8 cellular contexts compared by ENCODE assay signal in genomic region chr16:70437017-70437581, GRCh38. TPM values are rescaled to one million over a fixed set of nuclear protein-coding genes. Genes with fewer than 3 reads are reported as not detected.
A peak's percentile ranks its signal among the peaks of the same experiment; 100 is the strongest.
DNase-seq lines count a peak whose midpoint lies in the region; ATAC-seq and TF ChIP-seq lines count a peak whose summit lies in the region.

No MANE protein-coding gene starts in this region.

- DNase-seq in NCI-H2227 (lab: John Stamatoyannopoulos, UW; ENCODE audit: unreplicated experiment) (peak; percentile 12), NCI-H2227 treated with DMSO at 0.1 percent for 48 hours (lab: John Stamatoyannopoulos, UW) (no peak), endodermal cell (peak; percentile 91), renal cortical epithelial cell (ENCODE audit: low read depth) (peak; percentile 18), T1000 (lab: John Stamatoyannopoulos, UW) (no peak), ACHN (no peak)

- no peaks in the 10 kb centered on the region for H3K27me3 Mint-ChIP-seq in endodermal cell (ENCODE audit: insufficient read depth)

- peak overlapping the region; percentile 95 for H3K9ac ChIP-seq in OCI-LY3 (ENCODE audit: low read length)
- H3K9ac ChIP-seq in endodermal cell (ENCODE audit: extremely low read depth, low read length, poor library complexity, severe bottlenecking) = peak overlapping the region; percentile 65

- H3K27ac Mint-ChIP-seq in endodermal cell = peak overlapping the region; percentile 86

- ATAC-seq in GM21526 (IDR thresholded peaks at IDR 0.05; ENCODE audit: low FRiP score, unreplicated experiment) = no peak

- peaks cover 56% of the 10 kb centered on the region for H3K4me1 ChIP-seq in OCI-LY3 (ENCODE audit: low read length)
- H3K4me1 ChIP-seq in endodermal cell (ENCODE audit: control insufficient read depth, insufficient read depth, low read length) = peaks cover 20% of the 10 kb centered on the region

- H3K27me3 ChIP-seq in OCI-LY3 (ENCODE audit: low read depth, low read length) (no peaks in the 10 kb centered on the region), endodermal cell (ENCODE audit: control insufficient read depth, insufficient read depth, low read length, poor library complexity, severe bottlenecking) (no peaks in the 10 kb centered on the region)

- H3K36me3 Mint-ChIP-seq in endodermal cell (ENCODE audit: low read depth) = peaks cover 17% of the 10 kb centered on the region

- peaks cover 64% of the 10 kb centered on the region for H3K79me2 ChIP-seq in OCI-LY3 (ENCODE audit: low read length)

- in situ Hi-C loops in ACHN (cut with HindIII; ENCODE audit: low pct_ligation_motif_present, low pct_unique_long_range_greater_than_20kb, low sequenced_read_pairs) = no loop called here

- no peaks in the 10 kb centered on the region for H3K9me3 Mint-ChIP-seq in endodermal cell

- peaks cover 12% of the 10 kb centered on the region for H3K36me3 ChIP-seq in OCI-LY3 (replicated peaks; ENCODE audit: low read depth, low read length)
- peaks cover 26% of the 10 kb centered on the region for H3K36me3 ChIP-seq in endodermal cell (ENCODE audit: control insufficient read depth, insufficient read depth, low read length)

- H3K4me3 Mint-ChIP-seq in endodermal cell = peak overlapping the region; percentile 86

- TF ChIP-seq CTCF in OCI-LY3 (IDR thresholded peaks at IDR 0.05; ENCODE audit: low read depth, low read length) (no peak), endodermal cell (conservative IDR thresholded peaks at IDR 0.05) (no peak)

- H3K4me1 Mint-ChIP-seq in endodermal cell = peaks cover 52% of the 10 kb centered on the region

- H3K4me3 ChIP-seq in OCI-LY3 (ENCODE audit: low read length) (peak overlapping the region; percentile 96), endodermal cell (ENCODE audit: low read length) (peak overlapping the region; percentile 92)

- peaks cover 7% of the 10 kb centered on the region for H4K20me1 ChIP-seq in OCI-LY3 (ENCODE audit: insufficient read depth, low read length)

- H2AFZ ChIP-seq in OCI-LY3 (ENCODE audit: low read depth, low read length) = no peak overlapping the region

- 20 to 40% methylated on average over 2 to 5 of the region's 5 CpGs for WGBS in endodermal cell (ENCODE audit: insufficient coverage in 1 of 2, insufficient read length in 1 of 2), 2 experiments

- no peaks in the 10 kb centered on the region for H3K9me3 ChIP-seq in OCI-LY3 (ENCODE audit: insufficient read depth, low read length)
- H3K9me3 ChIP-seq in endodermal cell (ENCODE audit: control insufficient read depth, low read length) = no peaks in the 10 kb centered on the region

- H3K4me2 ChIP-seq in OCI-LY3 (ENCODE audit: low read length) = peak overlapping the region; percentile 99

- H3K27ac ChIP-seq in OCI-LY3 (ENCODE audit: low read length) (peak overlapping the region; percentile 73), endodermal cell (ENCODE audit: low read depth, low read length) (peak overlapping the region; percentile 67)

RNA-seq across cellular contexts. Expression of gene ST3GAL2, which starts 1.8 kb away (rescaled TPM):
- total RNA-seq in endodermal cell (10 to 100 TPM; 56.4 to 57.8 TPM), renal cortical epithelial cell (31.6 and 46.7 TPM in 2 replicates)
- 28.0 TPM for polyA plus RNA-seq in endodermal cell (2013, experiment 1 of 2)
- polyA plus RNA-seq in endodermal cell (2013, experiment 2 of 2) = 30.2 TPM

RNA-seq across cellular contexts. Expression of gene FCSK, which starts 17.3 kb away (rescaled TPM):
- total RNA-seq in endodermal cell (10 to 100 TPM; 18.7 to 19.5 TPM), renal cortical epithelial cell (20.1 and 26.0 TPM in 2 replicates)
- polyA plus RNA-seq in endodermal cell (2013, experiment 1 of 2) = 9.3 TPM
- polyA plus RNA-seq in endodermal cell (2013, experiment 2 of 2) = 10.7 TPM

Comparison
In these comparisons a context has a peak if more than half of its experiments do, and no peak if none do; other contexts are left out.
1. DNase-seq: peak in NCI-H2227 (single experiment), endodermal cell (single experiment) and renal cortical epithelial cell (single experiment); none in NCI-H2227 treated with DMSO at 0.1 percent for 48 hours (single experiment), T1000 (single experiment) and ACHN (single experiment).